In the genomic region with DNA sequence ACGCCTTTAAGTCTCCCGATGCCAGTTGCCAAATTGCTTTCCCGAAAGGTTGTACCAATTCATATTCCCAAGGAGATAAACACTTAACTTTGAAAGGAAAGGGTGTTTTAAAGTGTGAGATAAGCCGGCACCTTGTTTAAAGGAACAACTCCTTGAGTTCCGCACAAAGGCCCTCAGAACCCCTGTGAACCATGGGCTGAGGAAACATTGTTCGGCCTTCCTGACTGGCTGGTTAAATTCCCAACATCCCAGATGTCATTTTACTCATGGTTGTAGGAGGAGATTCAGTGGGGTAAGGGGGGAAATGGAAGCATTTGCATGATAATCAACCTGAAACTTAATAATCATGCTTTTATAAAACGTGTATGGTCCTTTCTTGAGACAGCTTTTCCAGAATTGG, we compare ENCODE assay signal across 25 cellular contexts.
"Had no signal": no experiment of that assay in that cellular context is flagged by ENCODE, and none has a peak within 500 bp of the region (broad histone marks: within the 10 kb centered on the region; RNA-seq: fewer than 3 reads in every experiment).

No MANE protein-coding gene starts in this region.

- H3K9me3 ChIP-seq: stomach, suprapubic skin, testis, thoracic aorta, thyroid gland, tibial artery, tibial nerve, transverse colon, upper lobe of left lung, upper lobe of right lung, uterus, vagina had no signal

- H3K27ac ChIP-seq: stomach, suprapubic skin, testis, thoracic aorta, thyroid gland, tibial artery, tibial nerve, transverse colon, upper lobe of left lung, upper lobe of right lung, uterus, vagina had no signal

- H3K27me3 ChIP-seq: stomach, suprapubic skin, testis, thyroid gland, tibial artery, tibial nerve, transverse colon, upper lobe of left lung, upper lobe of right lung, uterus, vagina had no signal

- H3K36me3 ChIP-seq: stomach, suprapubic skin, thoracic aorta, thyroid gland, tibial artery, tibial nerve, transverse colon, upper lobe of left lung, upper lobe of right lung, uterus, vagina had no signal

- DNase-seq: stimulated activated CD4-positive, alpha-beta T cell treated with anti-CD3 and anti-CD28 coated beads, Interleukin-2, amount 100 ng/mL, for 48 hours; stimulated activated CD4-positive, alpha-beta T cell treated with anti-CD3 and anti-CD28 coated beads, Interleukin-4, amount 100 ng/mL, for 1 hour; stimulated activated CD4-positive, alpha-beta T cell treated with anti-CD3 and anti-CD28 coated beads, Interleukin-4, amount 100 ng/mL, for 24 hours; stimulated activated CD4-positive, alpha-beta T cell treated with anti-CD3 and anti-CD28 coated beads, Interleukin-4, amount 100 ng/mL, for 4 hours; stimulated activated CD8-positive, alpha-beta memory T cell treated with anti-CD3 and anti-CD28 coated beads, Interleukin-4, amount 100 ng/mL, for 48 hours; stimulated activated naive B cell treated with anti-CD40 and anti-IgM and Interleukin-4, amounts not matched to agents 10 μg/mL and 1 μg/mL and 100 μg/mL, for 72 hours; stimulated activated naive CD4-positive, alpha-beta T cell; stimulated activated naive CD4-positive, alpha-beta T cell treated with Interleukin-2 at 50 U/mL for 16 hours; stimulated activated naive CD8-positive, alpha-beta T cell treated with anti-CD3 and anti-CD28 coated beads, Interleukin-15, amount 100 ng/mL, for 72 hours; stimulated activated naive CD8-positive, alpha-beta T cell treated with anti-CD3 and anti-CD28 coated beads, Interleukin-15, Interleukin-2, amounts not matched to agents 100 U/mL and 50 U/mL, for 24 hours; stomach; testis; thyroid gland; tibial artery; transverse colon; upper lobe of left lung; upper lobe of right lung; uterus had no signal

- H3K4me1 ChIP-seq: stomach, suprapubic skin, testis, thyroid gland, tibial artery, tibial nerve, transverse colon, upper lobe of left lung, upper lobe of right lung, uterus, vagina had no signal

- ATAC-seq: stimulated activated effector memory CD8-positive, alpha-beta T cell treated with anti-CD3 and anti-CD28 coated beads, Interleukin-12 subunit alpha, Interleukin-12 subunit beta, amount 100 ng/mL, for 72 hours; stimulated activated memory B cell treated with anti-CD40 and anti-IgM and Interleukin-4, amounts not matched to agents 10 μg/mL and 1 μg/mL and 100 μg/mL, for 72 hours; stimulated activated naive B cell treated with anti-CD40 and anti-IgM and Interleukin-4, amounts not matched to agents 10 μg/mL and 1 μg/mL and 100 μg/mL, for 72 hours; stimulated activated naive CD8-positive, alpha-beta T cell treated with anti-CD3 and anti-CD28 coated beads, Interleukin-15, amount 100 ng/mL, for 72 hours; stimulated activated naive CD8-positive, alpha-beta T cell treated with anti-CD3 and anti-CD28 coated beads, Interleukin-15, Interleukin-2, amounts not matched to agents 100 U/mL and 50 U/mL, for 24 hours; upper lobe of right lung had no signal

- H3K4me3 ChIP-seq: stomach, suprapubic skin, testis, thoracic aorta, thyroid gland, tibial artery, tibial nerve, transverse colon, upper lobe of left lung, upper lobe of right lung, uterus, vagina had no signal

- FAIRE-seq: urothelium cell line had no signal
